ENCODE assay signal across 15 cellular contexts in genomic region chr16:67128417-67128816, GRCh38. TPM values are rescaled to one million over a fixed set of nuclear protein-coding genes. Genes with fewer than 3 reads are reported as not detected.
DNase-seq lines count a peak whose midpoint lies in the region; ATAC-seq and TF ChIP-seq lines count a peak whose summit lies in the region.
"Had no signal": no experiment of that assay in that cellular context is flagged by ENCODE, and none has a peak within 500 bp of the region (broad histone marks: within the 10 kb centered on the region; RNA-seq: fewer than 3 reads in every experiment).

No MANE protein-coding gene starts in this region.

- no peaks in the 10 kb centered on the region for H3K9me3 ChIP-seq in gastrocnemius medialis
- H3K9me3 ChIP-seq: A549, BE2C had no signal

- in situ Hi-C loops in gastrocnemius medialis (cut with MboI; ENCODE audit: low sequenced_read_pairs in 4 of 4): no loop called here

- H3K36me3 Mint-ChIP-seq in glutamatergic neuron (ENCODE audit: unreplicated experiment): peaks cover 4% of the 10 kb centered on the region
- H3K36me3 Mint-ChIP-seq in activated CD8-positive, alpha-beta memory T cell treated with anti-CD3 and anti-CD28 coated beads, Interleukin-2, amount 10 ng/mL, durations not matched to agents 7 days and 5 days: peaks cover 13% of the 10 kb centered on the region

- H3K27ac ChIP-seq in caudate nucleus (ENCODE audit: low read depth, low read length): peak overlapping the region; percentile 74
- H3K27ac ChIP-seq in gastrocnemius medialis: peak overlapping the region; percentile 57 to 80 (median 64)
- H3K27ac ChIP-seq: A549, C4-2B, GM23248 had no signal

- H3K27me3 ChIP-seq in gastrocnemius medialis: no peaks in the 10 kb centered on the region
- H3K27me3 ChIP-seq: BE2C had no signal

- peaks cover 24 to 43% of the 10 kb centered on the region in 2 donors for H3K4me1 ChIP-seq in gastrocnemius medialis
- H3K4me1 ChIP-seq: A549, BE2C had no signal

- peaks cover 2% of the 10 kb centered on the region for H3K9me3 Mint-ChIP-seq in glutamatergic neuron (ENCODE audit: unreplicated experiment)
- H3K9me3 Mint-ChIP-seq in activated CD8-positive, alpha-beta memory T cell treated with anti-CD3 and anti-CD28 coated beads, Interleukin-2, amount 10 ng/mL, durations not matched to agents 7 days and 5 days (ENCODE audit: low read depth): no peaks in the 10 kb centered on the region
- H3K9me3 Mint-ChIP-seq: CD8-positive, alpha-beta T cell had no signal

- peak overlapping the region; percentile 33 for H3K27ac Mint-ChIP-seq in glutamatergic neuron (ENCODE audit: unreplicated experiment)
- H3K27ac Mint-ChIP-seq in activated CD8-positive, alpha-beta memory T cell treated with anti-CD3 and anti-CD28 coated beads, Interleukin-2, amount 10 ng/mL, durations not matched to agents 7 days and 5 days: no peak overlapping the region
- H3K27ac Mint-ChIP-seq: CD8-positive, alpha-beta T cell had no signal

- peak in 1 of 2 donors; percentile 16 for TF ChIP-seq POLR2A in gastrocnemius medialis (IDR thresholded peaks at IDR 0.05)

- TF ChIP-seq CTCF in glutamatergic neuron (IDR thresholded peaks at IDR 0.05; ENCODE audit: partially characterized antibody, unreplicated experiment) (no peak), gastrocnemius medialis (IDR thresholded peaks at IDR 0.05 in 4 of 5, conservative IDR thresholded peaks at IDR 0.05 in 1 of 5) (no peak)

- H3K36me3 ChIP-seq in gastrocnemius medialis: peaks cover 0 to 32% of the 10 kb centered on the region in 2 donors

- ATAC-seq in gastrocnemius medialis (peak; percentile 52 to 66), GM19023 (IDR thresholded peaks at IDR 0.05; ENCODE audit: unreplicated experiment) (no peak)
- no peak for ATAC-seq in activated CD8-positive, alpha-beta memory T cell treated with anti-CD3 and anti-CD28 coated beads, Interleukin-2, amount 10 ng/mL, durations not matched to agents 7 days and 5 days
- ATAC-seq: A549; CD8-positive, alpha-beta T cell; HCT116 had no signal

- H3K4me3 Mint-ChIP-seq in glutamatergic neuron (ENCODE audit: unreplicated experiment): no peak overlapping the region
- no peak overlapping the region for H3K4me3 Mint-ChIP-seq in activated CD8-positive, alpha-beta memory T cell treated with anti-CD3 and anti-CD28 coated beads, Interleukin-2, amount 10 ng/mL, durations not matched to agents 7 days and 5 days
- H3K4me3 Mint-ChIP-seq: CD8-positive, alpha-beta T cell had no signal

- CTCF ChIA-PET in activated CD8-positive, alpha-beta memory T cell treated with anti-CD3 and anti-CD28 coated beads, Interleukin-2, amount 10 ng/mL, durations not matched to agents 7 days and 5 days (lab: Charles Lee): interaction anchor here (1.0 to 1.8 kb wide), 2 partner anchors 27 to 46 kb away, joined by 3 to 5 read pairs; no protein-coding TSS in a partner anchor

- no peak overlapping the region for H3K4me3 ChIP-seq in gastrocnemius medialis
- H3K4me3 ChIP-seq: A549, GM23248 had no signal

- intact Hi-C loops in gastrocnemius medialis (cut with DNase I; ENCODE audit: low total_unique reads): no loop called here

- DNase-seq in caudate nucleus (lab: John Stamatoyannopoulos, UW) (no peak), glutamatergic neuron (no peak), gastrocnemius medialis (no peak), medulla oblongata (ENCODE audit: extremely low spot score) (no peak)
- no peak for DNase-seq in activated CD8-positive, alpha-beta memory T cell treated with anti-CD3 and anti-CD28 coated beads, Interleukin-2, amount 10 ng/mL, durations not matched to agents 7 days and 5 days
- DNase-seq: BE2C; CD8-positive, alpha-beta T cell; COR-L47; DND-41; GDM1; GM23248 had no signal

- peaks cover 25% of the 10 kb centered on the region for H3K4me1 Mint-ChIP-seq in glutamatergic neuron (ENCODE audit: low read depth, unreplicated experiment)
- peaks cover 5% of the 10 kb centered on the region for H3K4me1 Mint-ChIP-seq in activated CD8-positive, alpha-beta memory T cell treated with anti-CD3 and anti-CD28 coated beads, Interleukin-2, amount 10 ng/mL, durations not matched to agents 7 days and 5 days

- peaks cover 2% of the 10 kb centered on the region for H3K27me3 Mint-ChIP-seq in glutamatergic neuron (ENCODE audit: unreplicated experiment)
- H3K27me3 Mint-ChIP-seq in activated CD8-positive, alpha-beta memory T cell treated with anti-CD3 and anti-CD28 coated beads, Interleukin-2, amount 10 ng/mL, durations not matched to agents 7 days and 5 days: no peaks in the 10 kb centered on the region

RNA-seq across cellular contexts. Expression of gene PHAF1, which starts 18.7 kb away (rescaled TPM):
- total RNA-seq in glutamatergic neuron (ENCODE audit: unreplicated experiment): 27.1 TPM
- total RNA-seq in gastrocnemius medialis: 10 to 100 TPM; 23.3 to 63.4 (median 48.9) TPM
- 10 to 100 TPM; 14.2 to 15.2 TPM for total RNA-seq in activated CD8-positive, alpha-beta memory T cell treated with anti-CD3 and anti-CD28 coated beads, Interleukin-2, amount 10 ng/mL, durations not matched to agents 7 days and 5 days

RNA-seq across cellular contexts. Expression of gene B3GNT9, which starts 22.4 kb away (rescaled TPM):
- total RNA-seq in glutamatergic neuron (ENCODE audit: unreplicated experiment) (1.0 TPM), gastrocnemius medialis (1 to 10 TPM; 1.5 to 3.1 (median 2.6) TPM)
- 1 to 10 TPM; 5.6 to 7.9 TPM for total RNA-seq in activated CD8-positive, alpha-beta memory T cell treated with anti-CD3 and anti-CD28 coated beads, Interleukin-2, amount 10 ng/mL, durations not matched to agents 7 days and 5 days

RNA-seq across cellular contexts. Expression of gene TRADD, which starts 31.3 kb away (rescaled TPM):
- total RNA-seq in glutamatergic neuron (ENCODE audit: unreplicated experiment) (1.0 TPM), gastrocnemius medialis (10 to 100 TPM in 2 of 4 donors, 1 to 10 TPM in 2; 8.8 to 15.3 (median 10.1) TPM)
- total RNA-seq in activated CD8-positive, alpha-beta memory T cell treated with anti-CD3 and anti-CD28 coated beads, Interleukin-2, amount 10 ng/mL, durations not matched to agents 7 days and 5 days: 10 to 100 TPM; 36.4 to 52.6 TPM

RNA-seq across cellular contexts. Expression of gene FBXL8, which starts 31.3 kb away (rescaled TPM):
- 3.1 TPM for total RNA-seq in glutamatergic neuron (ENCODE audit: unreplicated experiment)
- total RNA-seq in gastrocnemius medialis: 10 to 100 TPM in 3 of 4 donors, 1 to 10 TPM in 1; 7.0 to 16.3 (median 14.3) TPM
- 10 to 100 TPM; 15.7 to 24.5 TPM for total RNA-seq in activated CD8-positive, alpha-beta memory T cell treated with anti-CD3 and anti-CD28 coated beads, Interleukin-2, amount 10 ng/mL, durations not matched to agents 7 days and 5 days

RNA-seq across cellular contexts. Expression of gene HSF4, which starts 36.1 kb away (rescaled TPM):
- total RNA-seq in glutamatergic neuron (ENCODE audit: unreplicated experiment): 7.2 TPM
- total RNA-seq in gastrocnemius medialis: 100 to 1,000 TPM in 1 of 4 donors, 10 to 100 TPM in 2, 1 to 10 TPM in 1; 9.0 to 111 (median 29.7) TPM
- 10 to 100 TPM; 15.0 to 43.7 TPM for total RNA-seq in activated CD8-positive, alpha-beta memory T cell treated with anti-CD3 and anti-CD28 coated beads, Interleukin-2, amount 10 ng/mL, durations not matched to agents 7 days and 5 days

Comparison
In these comparisons a context has a peak if more than half of its experiments do, and no peak if none do; other contexts are left out.
1. ATAC-seq: peak in gastrocnemius medialis (2 of 2); none in activated CD8-positive, alpha-beta memory T cell treated with anti-CD3 and anti-CD28 coated beads, Interleukin-2, amount 10 ng/mL, durations not matched to agents 7 days and 5 days (single experiment) and GM19023 (single experiment).